Comparison of ENCODE assay signal across 2 cellular contexts in genomic region chr9:38442473-38443096, GRCh38.
TF ChIP-seq lines count a peak whose summit lies in the region.

No MANE protein-coding gene starts in this region.

TF ChIP-seq in HCT116, 20 proteins besides CTCF, POLR2A, EP300 and RAD21:
- no peak for TF ChIP-seq MAX (IDR thresholded peaks at IDR 0.05)

TF ChIP-seq in endothelial cell of umbilical vein, 7 proteins besides CTCF, POLR2A, EP300 and RAD21:
- no peak for TF ChIP-seq MYC (IDR thresholded peaks at IDR 0.05; ENCODE audit: low read depth, low read length)
- no peak for TF ChIP-seq FOS (IDR thresholded peaks at IDR 0.05; ENCODE audit: borderline replicate concordance, insufficient read depth, low read length)
- no peak for TF ChIP-seq JUN (IDR thresholded peaks at IDR 0.05; ENCODE audit: borderline replicate concordance, insufficient read depth, insufficient read length, low read depth)
- TF ChIP-seq MAX (IDR thresholded peaks at IDR 0.05; ENCODE audit: insufficient read depth, insufficient read length), result no peak
- no peak for TF ChIP-seq EZH2 (IDR thresholded peaks at IDR 0.05; ENCODE audit: borderline replicate concordance, low read depth, low read length, severe bottlenecking)
